In genomic region chr4:16858275-16858752, GRCh38 we compare ENCODE assay signal across 15 cellular contexts. TPM values are rescaled to one million over a fixed set of nuclear protein-coding genes. Genes with fewer than 3 reads are reported as not detected.
DNase-seq lines count a peak whose midpoint lies in the region; ATAC-seq, FAIRE-seq and TF ChIP-seq lines count a peak whose summit lies in the region.
"Had no signal": no experiment of that assay in that cellular context is flagged by ENCODE, and none has a peak within 500 bp of the region (broad histone marks: within the 10 kb centered on the region; RNA-seq: fewer than 3 reads in every experiment).

No MANE protein-coding gene starts in this region.

- ATAC-seq in upper lobe of right lung, result peak; percentile 69
- ATAC-seq: activated CD8-positive, alpha-beta T cell treated with anti-CD3 and anti-CD28 coated beads, Interleukin-2, amount 10 ng/mL, durations not matched to agents 7 days and 5 days; stimulated activated naive B cell treated with anti-CD40 and anti-IgM and Interleukin-4, amounts not matched to agents 10 μg/mL and 1 μg/mL and 100 μg/mL, for 72 hours had no signal

- H3K4me3 ChIP-seq in endothelial cell of umbilical vein (replicated peaks in 1 of 3; ENCODE audit: insufficient read depth in 1 of 3, low read depth in 1 of 3, low read length in 3 of 3) (peak overlapping the region in 1 of 3 experiments; percentile 18), upper lobe of right lung (no peak overlapping the region), Karpas-422 (ENCODE audit: low read length) (no peak overlapping the region)

- H3K27ac ChIP-seq in endothelial cell of umbilical vein (ENCODE audit: insufficient read depth, low read depth, low read length) (peak overlapping the region; percentile 79), upper lobe of right lung (peak overlapping the region; percentile 52), Karpas-422 (ENCODE audit: low read length) (no peak overlapping the region)
- H3K27ac ChIP-seq: neutrophil had no signal

- H3K79me2 ChIP-seq in endothelial cell of umbilical vein (ENCODE audit: control insufficient read depth, insufficient read depth, low read length) (peaks cover 3% of the 10 kb centered on the region), Karpas-422 (ENCODE audit: low read length) (no peaks in the 10 kb centered on the region)

- intact Hi-C loops in endothelial cell of umbilical vein (cut with micrococcal nuclease) (loop anchor here (1.0 to 2.0 kb wide), 6 partner anchors 8 to 478 kb away; no protein-coding TSS in a partner anchor), upper lobe of right lung (cut with DNase I) (no loop called here)

- H4K20me1 ChIP-seq in endothelial cell of umbilical vein (replicated peaks; ENCODE audit: control insufficient read depth, extremely low read depth, insufficient read depth, low read length), result no peaks in the 10 kb centered on the region
- no peaks in the 10 kb centered on the region for H4K20me1 ChIP-seq in Karpas-422 (ENCODE audit: insufficient read depth, low read depth, low read length)

- FAIRE-seq in endothelial cell of umbilical vein (lab: Jason Lieb, UNC), result peak; percentile 89

- peak overlapping the region; percentile 21 for H3K9ac ChIP-seq in endothelial cell of umbilical vein (replicated peaks; ENCODE audit: extremely low read depth, insufficient read depth, low read length)
- H3K9ac ChIP-seq in Karpas-422 (ENCODE audit: low read length), result no peak overlapping the region

- no peaks in the 10 kb centered on the region for H3K9me1 ChIP-seq in endothelial cell of umbilical vein (replicated peaks; ENCODE audit: control insufficient read depth, extremely low read depth, insufficient read depth, low read length)

- peak; percentile 13 for DNase-seq in NCI-H226
- peak; percentile 98 for DNase-seq in endothelial cell of umbilical vein (ENCODE audit: low read depth, low spot score)
- peak; percentile 10 for DNase-seq in kidney glomerular epithelial cell (lab: John Stamatoyannopoulos, UW)
- DNase-seq in upper lobe of right lung, result no peak
- no peak for DNase-seq in Karpas-422
- DNase-seq in middle frontal gyrus (ENCODE audit: extremely low spot score, low spot score), result no peak
- no peak for DNase-seq in NCI-H2171 treated with DMSO at 0.1 percent for 48 hours (lab: John Stamatoyannopoulos, UW)
- DNase-seq: activated CD8-positive, alpha-beta T cell treated with anti-CD3 and anti-CD28 coated beads, Interleukin-2, amount 10 ng/mL, durations not matched to agents 7 days and 5 days; activated naive CD8-positive, alpha-beta T cell treated with anti-CD3 and anti-CD28 coated beads for 36 hours; CD8-positive, alpha-beta memory T cell; effector CD4-positive, alpha-beta T cell; NCI-H1694 treated with DMSO at 0.1 percent for 48 hours; stimulated activated naive B cell treated with anti-CD40 and anti-IgM and Interleukin-4, amounts not matched to agents 10 μg/mL and 1 μg/mL and 100 μg/mL, for 72 hours; T-helper 1 cell had no signal

- dilution Hi-C loops in endothelial cell of umbilical vein (cut with MboI; ENCODE audit: extremely low pct_ligation_motif_present, low sequenced_read_pairs), result no loop called here

- POLR2A ChIA-PET in endothelial cell of umbilical vein (lab: Charles Lee), result interaction anchor here (0.6 kb wide), 1 partner anchor 35 kb away, joined by 4 read pairs; no protein-coding TSS in a partner anchor

- BruUV-seq in endothelial cell of umbilical vein (replicated peaks; lab: Mats Ljungman, UMichigan), result no TSS peak

- H3K9me2 ChIP-seq in Karpas-422 (replicated peaks; ENCODE audit: insufficient read depth, low read length), result no peaks in the 10 kb centered on the region

- peak; percentile 65 for TF ChIP-seq POLR2A in endothelial cell of umbilical vein (IDR thresholded peaks at IDR 0.05; ENCODE audit: low read depth, low read length)

- peaks cover 64% of the 10 kb centered on the region for H3K4me1 ChIP-seq in endothelial cell of umbilical vein (ENCODE audit: control insufficient read depth, extremely low read depth, insufficient read depth, low read length)
- peaks cover 5% of the 10 kb centered on the region for H3K4me1 ChIP-seq in upper lobe of right lung
- no peaks in the 10 kb centered on the region for H3K4me1 ChIP-seq in Karpas-422 (ENCODE audit: low read length)

- H3K9me3 ChIP-seq in endothelial cell of umbilical vein (replicated peaks; ENCODE audit: control insufficient read depth, insufficient read depth, low read length), result no peaks in the 10 kb centered on the region
- no peaks in the 10 kb centered on the region for H3K9me3 ChIP-seq in upper lobe of right lung
- no peaks in the 10 kb centered on the region for H3K9me3 ChIP-seq in Karpas-422 (ENCODE audit: low read length)
- H3K9me3 ChIP-seq: neutrophil had no signal

- TF ChIP-seq CTCF in endothelial cell of umbilical vein (IDR thresholded peaks at IDR 0.05; ENCODE audit: extremely low read depth in 1 of 2, insufficient read depth in 1 of 2, low read depth in 1 of 2, low read length in 2 of 2) (no peak), upper lobe of right lung (IDR thresholded peaks at IDR 0.05) (no peak)

- H3K4me2 ChIP-seq in endothelial cell of umbilical vein (ENCODE audit: insufficient read depth, low read length) (peak overlapping the region; percentile 40), Karpas-422 (ENCODE audit: low read depth, low read length, poor library complexity, severe bottlenecking) (no peak overlapping the region)

- H3K36me3 ChIP-seq in endothelial cell of umbilical vein (ENCODE audit: control insufficient read depth in 2 of 2, extremely low read depth in 1 of 2, insufficient read depth in 2 of 2, low read length in 2 of 2) (no peaks in the 10 kb centered on the region), upper lobe of right lung (no peaks in the 10 kb centered on the region), Karpas-422 (ENCODE audit: insufficient read depth, low read length) (no peaks in the 10 kb centered on the region)
- H3K36me3 ChIP-seq: neutrophil had no signal

- CTCF ChIA-PET in endothelial cell of umbilical vein (lab: Charles Lee), result interaction anchor here (1.0 to 2.0 kb wide), 7 partner anchors 9 to 589 kb away, joined by 3 to 8 read pairs (median 3); no protein-coding TSS in a partner anchor

- no peak overlapping the region for H2AFZ ChIP-seq in endothelial cell of umbilical vein (ENCODE audit: low read depth, low read length)
- no peak overlapping the region for H2AFZ ChIP-seq in Karpas-422 (ENCODE audit: low read length)

- H3K27me3 ChIP-seq in endothelial cell of umbilical vein (ENCODE audit: control insufficient read depth in 2 of 2, insufficient read depth in 2 of 2, low read length in 2 of 2), result no peaks in the 10 kb centered on the region
- H3K27me3 ChIP-seq in upper lobe of right lung, result no peaks in the 10 kb centered on the region
- no peaks in the 10 kb centered on the region for H3K27me3 ChIP-seq in Karpas-422 (ENCODE audit: low read length)
- H3K27me3 ChIP-seq: neutrophil had no signal

TF ChIP-seq in endothelial cell of umbilical vein, 7 proteins besides CTCF, POLR2A, EP300 and RAD21:
- TF ChIP-seq MYC (IDR thresholded peaks at IDR 0.05; ENCODE audit: low read depth, low read length), result no peak
- peak; percentile 84 for TF ChIP-seq FOS (IDR thresholded peaks at IDR 0.05; ENCODE audit: borderline replicate concordance, insufficient read depth, low read length)
- TF ChIP-seq MAX (IDR thresholded peaks at IDR 0.05; ENCODE audit: insufficient read depth, insufficient read length), result no peak
- TF ChIP-seq GATA2 (IDR thresholded peaks at IDR 0.05; ENCODE audit: insufficient read depth, insufficient read length, low read depth, low read length), result peak; percentile 95
- TF ChIP-seq JUN (IDR thresholded peaks at IDR 0.05; ENCODE audit: borderline replicate concordance, insufficient read depth, insufficient read length, low read depth), result peak; percentile 91
- TF ChIP-seq EZH2 (IDR thresholded peaks at IDR 0.05; ENCODE audit: borderline replicate concordance, low read depth, low read length, severe bottlenecking), result no peak
- TF ChIP-seq POLR2AphosphoS5 (IDR thresholded peaks at IDR 0.05; ENCODE audit: insufficient read depth, low read depth, low read length), result peak; percentile 71

RNA-seq across cellular contexts. Expression of gene LDB2, which starts 40.1 kb away (rescaled TPM):
- total RNA-seq in endothelial cell of umbilical vein (80.9 and 127 TPM in 2 replicates), upper lobe of right lung (139 TPM)
- 177 and 223 TPM in 2 replicates for polyA plus RNA-seq in endothelial cell of umbilical vein
- polyA plus RNA-seq in endothelial cell of umbilical vein (2011; cell fraction: cytosol; rRNA removed), result 96.2 and 115 TPM in 2 replicates
- polyA plus RNA-seq in endothelial cell of umbilical vein (2011; cell fraction: nucleus; rRNA removed), result 206 and 233 TPM in 2 replicates
- 33.8 and 37.8 TPM in 2 replicates for polyA plus RNA-seq in endothelial cell of umbilical vein (2012)
- 1,293 and 1,561 TPM in 2 replicates for polyA minus RNA-seq in endothelial cell of umbilical vein
- polyA minus RNA-seq in endothelial cell of umbilical vein (2011; cell fraction: cytosol; rRNA and poly(A)+ RNA removed), result not detected
- 1,432 and 1,514 TPM in 2 replicates for polyA minus RNA-seq in endothelial cell of umbilical vein (2011; cell fraction: nucleus; rRNA and poly(A)+ RNA removed)
- total RNA-seq in Karpas-422 (2014; rRNA removed; shearing (Covaris generic); ENCODE audit: low replicate concordance), result not detected in 2 replicates
- total RNA-seq: activated CD8-positive, alpha-beta T cell treated with anti-CD3 and anti-CD28 coated beads, Interleukin-2, amount 10 ng/mL, durations not matched to agents 7 days and 5 days; activated naive CD8-positive, alpha-beta T cell treated with anti-CD3 and anti-CD28 coated beads for 36 hours; CD8-positive, alpha-beta memory T cell had no signal
- polyA plus RNA-seq: CD8-positive, alpha-beta memory T cell had no signal

Comparison
In these comparisons a context has a peak if more than half of its experiments do, and no peak if none do; other contexts are left out.
1. DNase-seq: peak in NCI-H226 (single experiment), endothelial cell of umbilical vein (single experiment) and kidney glomerular epithelial cell (single experiment); none in upper lobe of right lung (single experiment), Karpas-422 (single experiment), middle frontal gyrus (single experiment) and NCI-H2171 treated with DMSO at 0.1 percent for 48 hours (single experiment).
2. RNA of gene LDB2, which starts 40.1 kb away (total RNA-seq): 139 TPM in upper lobe of right lung (single experiment) and 80.9 to 127 TPM in endothelial cell of umbilical vein; not detected in Karpas-422; every median in the first group is over 10 times any median in the second.